In genomic region chr16:47713225-47713595, GRCh38 we compare ENCODE assay signal across 9 cellular contexts.
A peak's percentile ranks its signal among the peaks of the same experiment; 100 is the strongest.
DNase-seq lines count a peak whose midpoint lies in the region; ATAC-seq and TF ChIP-seq lines count a peak whose summit lies in the region.
"Had no signal": no experiment of that assay in that cellular context is flagged by ENCODE, and none has a peak within 500 bp of the region (broad histone marks: within the 10 kb centered on the region; RNA-seq: fewer than 3 reads in every experiment).

No MANE protein-coding gene starts in this region.

- H3K4me3 ChIP-seq in fibroblast of mammary gland (ENCODE audit: control insufficient read depth, low read depth, low read length), result no peak overlapping the region

- DNase-seq in Caki2 (ENCODE audit: low read depth), result peak; percentile 50
- DNase-seq in MV-4-11 (lab: John Stamatoyannopoulos, UW), result peak; percentile 16
- peak; percentile 96 for DNase-seq in fibroblast of mammary gland (ENCODE audit: low read depth)
- DNase-seq in GM13976 (ENCODE audit: low spot score), result no peak
- DNase-seq in T-helper 9 cell, result no peak
- no peak for DNase-seq in RKO (ENCODE audit: low spot score)
- DNase-seq: NCI-H1105 treated with DMSO at 0.1 percent for 48 hours had no signal

- TF ChIP-seq CTCF in fibroblast of mammary gland (conservative IDR thresholded peaks at IDR 0.05; ENCODE audit: control insufficient read depth, insufficient read depth, low read depth, low read length) (no peak), GM13976 (IDR thresholded peaks at IDR 0.05; ENCODE audit: borderline replicate concordance, control extremely low read depth, extremely low read depth, insufficient read depth, missing control alignments) (no peak)

- in situ Hi-C loops in Caki2 (cut with HindIII; ENCODE audit: low pct_unique_long_range_greater_than_20kb, low sequenced_read_pairs), result no loop called here
- in situ Hi-C loops in GM13976 (cut with MboI; ENCODE audit: low sequenced_read_pairs, unreplicated experiment), result no loop called here

- ATAC-seq in GM21367 (IDR thresholded peaks at IDR 0.05; ENCODE audit: unreplicated experiment), result peak; percentile 72
- ATAC-seq in HG03097 (IDR thresholded peaks at IDR 0.05; ENCODE audit: low FRiP score, unreplicated experiment), result no peak

Comparison
In these comparisons a context has a peak if more than half of its experiments do, and no peak if none do; other contexts are left out.
1. DNase-seq: peak in Caki2 (single experiment), MV-4-11 (single experiment) and fibroblast of mammary gland (single experiment); none in GM13976 (single experiment), T-helper 9 cell (single experiment) and RKO (single experiment).